Comparison of ENCODE assay signal across 8 cellular contexts in the genomic region with DNA sequence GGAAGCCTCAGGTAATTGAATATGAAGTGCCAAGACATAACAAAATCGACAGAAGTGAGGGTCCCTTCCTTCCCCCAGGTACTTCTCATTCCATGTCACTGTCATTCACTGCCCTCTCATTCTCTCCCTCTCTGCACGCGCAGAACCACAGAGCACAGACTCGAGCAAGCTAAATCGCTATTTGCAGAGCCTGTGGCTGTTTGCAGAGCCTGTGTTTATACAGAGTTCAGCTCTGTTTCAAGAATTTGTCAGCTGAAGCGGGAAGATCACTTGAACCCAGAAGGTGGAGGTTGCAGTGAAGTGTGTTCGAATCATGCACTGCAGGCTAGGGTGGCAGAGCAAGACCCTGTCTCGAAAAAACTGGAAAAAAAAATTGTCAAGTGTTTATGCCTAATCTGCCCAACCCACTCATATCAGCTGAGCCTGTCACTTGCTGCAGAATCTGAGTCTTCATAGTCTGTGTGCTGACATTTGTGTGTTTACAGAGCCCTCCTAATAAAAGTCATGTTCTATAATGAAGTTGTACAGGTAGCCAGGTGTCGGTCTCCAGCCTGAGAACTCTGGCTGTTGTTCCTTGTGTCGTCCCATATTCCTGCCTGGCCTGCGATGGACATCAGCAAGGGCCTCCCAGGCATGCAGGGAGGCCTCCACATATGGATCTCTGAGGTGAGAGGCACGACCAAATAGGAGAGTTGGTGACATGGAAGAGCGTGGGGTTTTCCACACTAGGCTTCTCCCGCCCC. TPM values are rescaled to one million over a fixed set of nuclear protein-coding genes. Genes with fewer than 3 reads are reported as not detected.
DNase-seq lines count a peak whose midpoint lies in the region; ATAC-seq, FAIRE-seq and TF ChIP-seq lines count a peak whose summit lies in the region.

No MANE protein-coding gene starts in this region.

- H3K27me3 ChIP-seq in HepG2 (ENCODE audit: control insufficient read depth in 1 of 2, insufficient read depth in 2 of 2, low read length in 2 of 2): peaks cover 1 to 15% of the 10 kb centered on the region in 2 experiments; a peak in 4 of 5 replicates
- H3K27me3 ChIP-seq in testis: no peaks in the 10 kb centered on the region

- peaks cover 40% of the 10 kb centered on the region for H3K4me1 Mint-ChIP-seq in activated CD4-positive, alpha-beta T cell treated with anti-CD3 and anti-CD28 coated beads, Interleukin-2, amount 10 ng/mL, durations not matched to agents 24 days and 14 days
- H3K4me1 Mint-ChIP-seq in activated naive CD8-positive, alpha-beta T cell treated with anti-CD3 and anti-CD28 coated beads for 36 hours: peaks cover 38% of the 10 kb centered on the region

- no TSS peak for BruUV-seq in HepG2 (replicated peaks; lab: Mats Ljungman, UMichigan)

- peak overlapping the region; percentile 68 for H3K4me2 ChIP-seq in HepG2 (ENCODE audit: low read depth, low read length)

- POLR2A ChIA-PET in HepG2 (lab: Yijun Ruan, JAX): no interaction called here

- peak overlapping the region; percentile 97 for H3K4me3 Mint-ChIP-seq in activated CD4-positive, alpha-beta T cell treated with anti-CD3 and anti-CD28 coated beads, Interleukin-2, amount 10 ng/mL, durations not matched to agents 24 days and 14 days
- H3K4me3 Mint-ChIP-seq in activated naive CD8-positive, alpha-beta T cell treated with anti-CD3 and anti-CD28 coated beads for 36 hours: peak overlapping the region; percentile 93

- H3K27ac ChIP-seq in HepG2 (ENCODE audit: extremely low read length, insufficient read depth, low read length) (no peak overlapping the region), testis (peak overlapping the region; percentile 73 to 85)

- CTCF ChIA-PET in HepG2 (lab: Yijun Ruan, JAX; ENCODE audit: low intra/inter-chr PET ratio, low total read pairs): interaction anchor here (1.1 kb wide), 1 partner anchor 18 kb away, joined by 3 read pairs; no protein-coding TSS in a partner anchor

- no peak for TF ChIP-seq EP300 in HepG2 (IDR thresholded peaks at IDR 0.05; ENCODE audit: low read depth in 2 of 2, low read length in 2 of 2)
- TF ChIP-seq EP300 in HepG2 (CRISPR knock-in tag; IDR thresholded peaks at IDR 0.05; ENCODE audit: borderline replicate concordance): no peak

- FAIRE-seq in HepG2 (lab: Jason Lieb, UNC): peak; percentile 30

- H3K27me3 Mint-ChIP-seq in activated CD4-positive, alpha-beta T cell treated with anti-CD3 and anti-CD28 coated beads, Interleukin-2, amount 10 ng/mL, durations not matched to agents 24 days and 14 days: peaks cover 2% of the 10 kb centered on the region
- H3K27me3 Mint-ChIP-seq in activated naive CD8-positive, alpha-beta T cell treated with anti-CD3 and anti-CD28 coated beads for 36 hours: no peaks in the 10 kb centered on the region

- H3K4me3 ChIP-seq in HepG2 (replicated peaks in 1 of 3; ENCODE audit: insufficient read depth in 1 of 3, low read depth in 2 of 3, low read length in 3 of 3): peak overlapping the region in 1 of 3 experiments; percentile 44; a peak in 2 of 6 replicates
- peak overlapping the region; percentile 71 to 72 for H3K4me3 ChIP-seq in testis

- TF ChIP-seq CTCF in HepG2 (CRISPR knock-in tag; IDR thresholded peaks at IDR 0.05): no peak
- no peak for TF ChIP-seq CTCF in testis (IDR thresholded peaks at IDR 0.05)

- peaks cover 20% of the 10 kb centered on the region for H3K36me3 Mint-ChIP-seq in activated CD4-positive, alpha-beta T cell treated with anti-CD3 and anti-CD28 coated beads, Interleukin-2, amount 10 ng/mL, durations not matched to agents 24 days and 14 days (ENCODE audit: low read depth)
- peaks cover 21% of the 10 kb centered on the region for H3K36me3 Mint-ChIP-seq in activated naive CD8-positive, alpha-beta T cell treated with anti-CD3 and anti-CD28 coated beads for 36 hours

- DNase-seq in activated CD4-positive, alpha-beta T cell treated with anti-CD3 and anti-CD28 coated beads, Interleukin-2, amount 10 ng/mL, durations not matched to agents 24 days and 14 days: no peak
- no peak for DNase-seq in activated CD4-positive, alpha-beta T cell treated with anti-CD3 and anti-CD28 coated beads for 1 hour
- no peak for DNase-seq in activated naive CD8-positive, alpha-beta T cell treated with anti-CD3 and anti-CD28 coated beads for 36 hours
- DNase-seq in HepG2 (ENCODE audit: low spot score) (no peak), testis (no peak), hippocampal formation (lab: John Stamatoyannopoulos, UW) (no peak), NCI-H2107 (lab: John Stamatoyannopoulos, UW) (no peak)

- ATAC-seq in HepG2: peak; percentile 13; the same call in 2 of the 3 replicates
- no peak for ATAC-seq in activated CD4-positive, CD25-positive, alpha-beta regulatory T cell treated with anti-CD3 and anti-CD28 coated beads, Interleukin-2, amount 50 U/mL, for 24 hours

- H4K20me1 ChIP-seq in HepG2 (ENCODE audit: insufficient read depth, low read length): no peaks in the 10 kb centered on the region

- H3K9ac ChIP-seq in HepG2 (ENCODE audit: insufficient read depth, low read depth, low read length): no peak overlapping the region

- no peak overlapping the region for H2AFZ ChIP-seq in HepG2 (ENCODE audit: low read length)

- H3K9me3 Mint-ChIP-seq in activated CD4-positive, alpha-beta T cell treated with anti-CD3 and anti-CD28 coated beads, Interleukin-2, amount 10 ng/mL, durations not matched to agents 24 days and 14 days: no peaks in the 10 kb centered on the region
- no peaks in the 10 kb centered on the region for H3K9me3 Mint-ChIP-seq in activated naive CD8-positive, alpha-beta T cell treated with anti-CD3 and anti-CD28 coated beads for 36 hours

- WGBS in HepG2 (ENCODE audit: low lambda C conversion rate): 19% methylated on average over 13 of the region's 14 CpGs
- 67 to 70% methylated on average over 13 to 14 of the region's 14 CpGs for WGBS in testis, 2 donors

- H3K36me3 ChIP-seq in HepG2 (replicated peaks in 1 of 2; ENCODE audit: control insufficient read depth in 1 of 2, insufficient read depth in 2 of 2, low read length in 2 of 2) (no peaks in the 10 kb centered on the region), testis (ENCODE audit: low read depth, missing control alignments) (no peaks in the 10 kb centered on the region)

- in situ Hi-C loops in HepG2 (cut with HindIII; ENCODE audit: extremely low pct_ligation_motif_present, low pct_unique_long_range_greater_than_20kb): no loop called here

- H3K27ac Mint-ChIP-seq in activated CD4-positive, alpha-beta T cell treated with anti-CD3 and anti-CD28 coated beads, Interleukin-2, amount 10 ng/mL, durations not matched to agents 24 days and 14 days: peak overlapping the region; percentile 95
- peak overlapping the region; percentile 95 for H3K27ac Mint-ChIP-seq in activated naive CD8-positive, alpha-beta T cell treated with anti-CD3 and anti-CD28 coated beads for 36 hours

- H3K79me2 ChIP-seq in HepG2 (ENCODE audit: insufficient read depth, low read length): no peaks in the 10 kb centered on the region

- intact Hi-C loops in activated CD4-positive, alpha-beta T cell treated with anti-CD3 and anti-CD28 coated beads, Interleukin-2, amount 10 ng/mL, durations not matched to agents 24 days and 14 days (cut with micrococcal nuclease): no loop called here
- intact Hi-C loops in HepG2 (cut with micrococcal nuclease; ENCODE audit: unreplicated experiment) (no loop called here), testis (cut with DNase I; ENCODE audit: low total_unique reads) (no loop called here)

- H3K9me3 ChIP-seq in HepG2 (ENCODE audit: low read length) (no peaks in the 10 kb centered on the region), testis (no peaks in the 10 kb centered on the region)

- no peak for TF ChIP-seq RAD21 in HepG2 (CRISPR knock-in tag; IDR thresholded peaks at IDR 0.05)

- no peak for TF ChIP-seq POLR2A in HepG2 (IDR thresholded peaks at IDR 0.05; ENCODE audit: insufficient read depth in 1 of 2, low read depth in 2 of 2, low read length in 2 of 2)
- no peak for TF ChIP-seq POLR2A in testis (IDR thresholded peaks at IDR 0.05)

- H3K4me1 ChIP-seq in HepG2 (ENCODE audit: insufficient read depth, low read length) (peaks cover 86% of the 10 kb centered on the region), testis (peaks cover 21% of the 10 kb centered on the region)

RNA-seq across cellular contexts. Expression of gene VILL, which starts 2.7 kb away (rescaled TPM):
- 11.4 and 12.8 TPM in 2 replicates for total RNA-seq in activated CD4-positive, alpha-beta T cell treated with anti-CD3 and anti-CD28 coated beads, Interleukin-2, amount 10 ng/mL, durations not matched to agents 24 days and 14 days
- 10 to 100 TPM; 14.4 to 15.0 TPM for total RNA-seq in activated naive CD8-positive, alpha-beta T cell treated with anti-CD3 and anti-CD28 coated beads for 36 hours
- total RNA-seq in HepG2 (2016; rRNA removed; fragmentation: Illumina TruSeq; extraction: Trizol) (3.2 and 4.0 TPM in 2 replicates), testis (10 to 100 TPM; 16.3 to 17.4 TPM)
- total RNA-seq in HepG2 (2016; cell fraction: cytosol; rRNA removed; fragmentation: Illumina TruSeq; extraction: Trizol; ENCODE audit: low read depth): 4.3 and 5.3 TPM in 2 replicates
- 2.3 and 4.1 TPM in 2 replicates for total RNA-seq in HepG2 (2016; cell fraction: insoluble cytoplasmic fraction; rRNA removed; fragmentation: Illumina TruSeq; extraction: Trizol)
- 3.3 and 5.4 TPM in 2 replicates for total RNA-seq in HepG2 (2016; cell fraction: membrane; rRNA removed; fragmentation: Illumina TruSeq; extraction: Trizol)
- 2.0 and 2.1 TPM in 2 replicates for total RNA-seq in HepG2 (2016; cell fraction: nucleus; rRNA removed; fragmentation: Illumina TruSeq; extraction: Trizol)
- polyA plus RNA-seq in HepG2 (2011; rRNA removed) (5.3 and 7.5 TPM in 2 replicates), testis (ENCODE audit: insufficient read depth, low read depth, low replicate concordance) (9.5 TPM)
- polyA plus RNA-seq in HepG2 (2011; cell fraction: cytosol; rRNA removed): 5.6 and 9.0 TPM in 2 replicates
- 8.6 and 9.9 TPM in 2 replicates for polyA plus RNA-seq in HepG2 (2011; cell fraction: nucleus; rRNA removed)
- 2.1 and 2.6 TPM in 2 replicates for polyA plus RNA-seq in HepG2 (2012)
- 4.2 and 6.5 TPM in 2 replicates for polyA plus RNA-seq in HepG2 (2016; cell fraction: cytosol; fragmentation: Illumina TruSeq; extraction: Trizol; ENCODE audit: low read depth)
- 2.0 and 2.3 TPM in 2 replicates for polyA plus RNA-seq in HepG2 (2016; cell fraction: insoluble cytoplasmic fraction; fragmentation: Illumina TruSeq; extraction: Trizol; ENCODE audit: low read depth)
- polyA plus RNA-seq in HepG2 (2016; cell fraction: membrane; fragmentation: Illumina TruSeq; extraction: Trizol; ENCODE audit: low read depth): 3.5 and 5.1 TPM in 2 replicates
- polyA plus RNA-seq in HepG2 (2016; cell fraction: nucleus; fragmentation: Illumina TruSeq; extraction: Trizol; ENCODE audit: insufficient read depth, low read depth): 2.0 and 2.9 TPM in 2 replicates
- polyA minus RNA-seq in HepG2 (2011; rRNA and poly(A)+ RNA removed; ENCODE audit: low replicate concordance): 1.2 and 3.8 TPM in 2 replicates
- 0.89 TPM in 1 of 2 replicates, not detected in the other for polyA minus RNA-seq in HepG2 (2011; cell fraction: cytosol; rRNA and poly(A)+ RNA removed)
- 6.2 and 7.3 TPM in 2 replicates for polyA minus RNA-seq in HepG2 (2011; cell fraction: nucleus; rRNA and poly(A)+ RNA removed)

RNA-seq across cellular contexts. Expression of gene PLCD1, which starts 36.2 kb away (rescaled TPM):
- 4.1 and 4.2 TPM in 2 replicates for total RNA-seq in activated CD4-positive, alpha-beta T cell treated with anti-CD3 and anti-CD28 coated beads, Interleukin-2, amount 10 ng/mL, durations not matched to agents 24 days and 14 days
- 1 to 10 TPM; 5.7 to 9.1 TPM for total RNA-seq in activated naive CD8-positive, alpha-beta T cell treated with anti-CD3 and anti-CD28 coated beads for 36 hours
- total RNA-seq in HepG2 (2016; rRNA removed; fragmentation: Illumina TruSeq; extraction: Trizol): 10.1 and 11.4 TPM in 2 replicates
- total RNA-seq in HepG2 (2016; cell fraction: cytosol; rRNA removed; fragmentation: Illumina TruSeq; extraction: Trizol; ENCODE audit: low read depth): 2.1 and 3.6 TPM in 2 replicates
- total RNA-seq in HepG2 (2016; cell fraction: insoluble cytoplasmic fraction; rRNA removed; fragmentation: Illumina TruSeq; extraction: Trizol): 9.3 and 12.3 TPM in 2 replicates
- 4.6 and 5.7 TPM in 2 replicates for total RNA-seq in HepG2 (2016; cell fraction: membrane; rRNA removed; fragmentation: Illumina TruSeq; extraction: Trizol)
- total RNA-seq in HepG2 (2016; cell fraction: nucleus; rRNA removed; fragmentation: Illumina TruSeq; extraction: Trizol): 8.0 and 8.9 TPM in 2 replicates
- polyA plus RNA-seq in HepG2 (2011; rRNA removed): 12.4 and 12.8 TPM in 2 replicates
- polyA plus RNA-seq in HepG2 (2011; cell fraction: cytosol; rRNA removed): 7.2 and 10.7 TPM in 2 replicates
- 30.9 and 33.2 TPM in 2 replicates for polyA plus RNA-seq in HepG2 (2011; cell fraction: nucleus; rRNA removed)
- 10.6 and 11.1 TPM in 2 replicates for polyA plus RNA-seq in HepG2 (2012)
- polyA plus RNA-seq in HepG2 (2016; cell fraction: cytosol; fragmentation: Illumina TruSeq; extraction: Trizol; ENCODE audit: low read depth): 2.2 and 2.7 TPM in 2 replicates
- 6.8 and 9.0 TPM in 2 replicates for polyA plus RNA-seq in HepG2 (2016; cell fraction: insoluble cytoplasmic fraction; fragmentation: Illumina TruSeq; extraction: Trizol; ENCODE audit: low read depth)
- 3.9 and 5.6 TPM in 2 replicates for polyA plus RNA-seq in HepG2 (2016; cell fraction: membrane; fragmentation: Illumina TruSeq; extraction: Trizol; ENCODE audit: low read depth)
- 13.4 and 22.2 TPM in 2 replicates for polyA plus RNA-seq in HepG2 (2016; cell fraction: nucleus; fragmentation: Illumina TruSeq; extraction: Trizol; ENCODE audit: insufficient read depth, low read depth)
- polyA minus RNA-seq in HepG2 (2011; rRNA and poly(A)+ RNA removed; ENCODE audit: low replicate concordance): 2.2 and 34.5 TPM in 2 replicates
- 11.5 and 15.0 TPM in 2 replicates for polyA minus RNA-seq in HepG2 (2011; cell fraction: cytosol; rRNA and poly(A)+ RNA removed)
- polyA minus RNA-seq in HepG2 (2011; cell fraction: nucleus; rRNA and poly(A)+ RNA removed): 8.4 and 11.8 TPM in 2 replicates
- 100 to 1,000 TPM; 155 to 228 TPM for total RNA-seq in testis
- polyA plus RNA-seq in testis (ENCODE audit: insufficient read depth, low read depth, low replicate concordance): 88.4 TPM

RNA-seq across cellular contexts. Expression of gene DLEC1, which starts 45.8 kb away (rescaled TPM):
- 0.17 and 0.54 TPM in 2 replicates for total RNA-seq in activated CD4-positive, alpha-beta T cell treated with anti-CD3 and anti-CD28 coated beads, Interleukin-2, amount 10 ng/mL, durations not matched to agents 24 days and 14 days
- under 1 TPM; 0.12 to 0.52 TPM for total RNA-seq in activated naive CD8-positive, alpha-beta T cell treated with anti-CD3 and anti-CD28 coated beads for 36 hours
- not detected in 2 replicates for total RNA-seq in HepG2 (2016; rRNA removed; fragmentation: Illumina TruSeq; extraction: Trizol)
- total RNA-seq in HepG2 (2016; cell fraction: cytosol; rRNA removed; fragmentation: Illumina TruSeq; extraction: Trizol; ENCODE audit: low read depth): not detected in 2 replicates
- not detected in 2 replicates for total RNA-seq in HepG2 (2016; cell fraction: insoluble cytoplasmic fraction; rRNA removed; fragmentation: Illumina TruSeq; extraction: Trizol)
- not detected in 2 replicates for total RNA-seq in HepG2 (2016; cell fraction: membrane; rRNA removed; fragmentation: Illumina TruSeq; extraction: Trizol)
- not detected in 2 replicates for total RNA-seq in HepG2 (2016; cell fraction: nucleus; rRNA removed; fragmentation: Illumina TruSeq; extraction: Trizol)
- polyA plus RNA-seq in HepG2 (2011; rRNA removed): 0.09 and 0.13 TPM in 2 replicates
- 0.01 TPM in 1 of 2 replicates, not detected in the other for polyA plus RNA-seq in HepG2 (2011; cell fraction: cytosol; rRNA removed)
- polyA plus RNA-seq in HepG2 (2011; cell fraction: nucleus; rRNA removed): 0.56 and 0.99 TPM in 2 replicates
- polyA plus RNA-seq in HepG2 (2012): 0.47 and 0.54 TPM in 2 replicates
- not detected in 2 replicates for polyA plus RNA-seq in HepG2 (2016; cell fraction: cytosol; fragmentation: Illumina TruSeq; extraction: Trizol; ENCODE audit: low read depth)
- not detected in 2 replicates for polyA plus RNA-seq in HepG2 (2016; cell fraction: insoluble cytoplasmic fraction; fragmentation: Illumina TruSeq; extraction: Trizol; ENCODE audit: low read depth)
- polyA plus RNA-seq in HepG2 (2016; cell fraction: membrane; fragmentation: Illumina TruSeq; extraction: Trizol; ENCODE audit: low read depth): not detected in 2 replicates
- polyA plus RNA-seq in HepG2 (2016; cell fraction: nucleus; fragmentation: Illumina TruSeq; extraction: Trizol; ENCODE audit: insufficient read depth, low read depth): not detected in 2 replicates
- polyA minus RNA-seq in HepG2 (2011; rRNA and poly(A)+ RNA removed; ENCODE audit: low replicate concordance): 0.40 TPM in 1 of 2 replicates, not detected in the other
- polyA minus RNA-seq in HepG2 (2011; cell fraction: cytosol; rRNA and poly(A)+ RNA removed): not detected in 2 replicates
- polyA minus RNA-seq in HepG2 (2011; cell fraction: nucleus; rRNA and poly(A)+ RNA removed): 0.77 and 0.99 TPM in 2 replicates
- 10 to 100 TPM; 32.3 to 40.8 TPM for total RNA-seq in testis
- polyA plus RNA-seq in testis (ENCODE audit: insufficient read depth, low read depth, low replicate concordance): 36.9 TPM

Comparison
In these comparisons a context has a peak if more than half of its experiments do, and no peak if none do; other contexts are left out.
1. RNA of gene PLCD1, which starts 36.2 kb away (total RNA-seq): 155 to 228 TPM in testis; 2.1 to 12.3 TPM in HepG2, 5.7 to 9.1 TPM in activated naive CD8-positive, alpha-beta T cell treated with anti-CD3 and anti-CD28 coated beads for 36 hours and 4.1 to 4.2 TPM in activated CD4-positive, alpha-beta T cell treated with anti-CD3 and anti-CD28 coated beads, Interleukin-2, amount 10 ng/mL, durations not matched to agents 24 days and 14 days; every median in the first group is over 10 times any median in the second.
2. RNA of gene DLEC1, which starts 45.8 kb away (total RNA-seq): 32.3 to 40.8 TPM in testis; 0.17 to 0.54 TPM in activated CD4-positive, alpha-beta T cell treated with anti-CD3 and anti-CD28 coated beads, Interleukin-2, amount 10 ng/mL, durations not matched to agents 24 days and 14 days, 0.12 to 0.52 TPM in activated naive CD8-positive, alpha-beta T cell treated with anti-CD3 and anti-CD28 coated beads for 36 hours and not detected in HepG2; every median in the first group is over 10 times any median in the second.